Comparison of ENCODE assay signal across 32 cellular contexts in genomic region chr21:18460979-18461378, GRCh38. TPM values are rescaled to one million over a fixed set of nuclear protein-coding genes. Genes with fewer than 3 reads are reported as not detected.
DNase-seq lines count a peak whose midpoint lies in the region; ATAC-seq and TF ChIP-seq lines count a peak whose summit lies in the region.
"Had no signal": no experiment of that assay in that cellular context is flagged by ENCODE, and none has a peak within 500 bp of the region (broad histone marks: within the 10 kb centered on the region; RNA-seq: fewer than 3 reads in every experiment).

No MANE protein-coding gene starts in this region.

- H3K27me3 Mint-ChIP-seq in activated B cell treated with CpG ODN at 0.5 μM for 24 hours = no peaks in the 10 kb centered on the region
- H3K27me3 Mint-ChIP-seq: activated CD4-positive, alpha-beta memory T cell treated with anti-CD3 and anti-CD28 coated beads, Interleukin-2, amount 10 ng/mL, durations not matched to agents 7 days and 5 days had no signal

- intact Hi-C loops in activated B cell treated with CpG ODN at 0.5 μM for 24 hours (cut with micrococcal nuclease) = no loop called here

- H3K4me3 Mint-ChIP-seq in activated B cell treated with CpG ODN at 0.5 μM for 24 hours = no peak overlapping the region
- H3K4me3 Mint-ChIP-seq: activated CD4-positive, alpha-beta memory T cell treated with anti-CD3 and anti-CD28 coated beads, Interleukin-2, amount 10 ng/mL, durations not matched to agents 7 days and 5 days; CD14-positive monocyte; endodermal cell; HFFc6; nephron progenitor cell had no signal

- H3K27ac Mint-ChIP-seq in activated B cell treated with CpG ODN at 0.5 μM for 24 hours = peak overlapping the region; percentile 26
- H3K27ac Mint-ChIP-seq: activated CD4-positive, alpha-beta memory T cell treated with anti-CD3 and anti-CD28 coated beads, Interleukin-2, amount 10 ng/mL, durations not matched to agents 7 days and 5 days; CD14-positive monocyte; endodermal cell; HFFc6; nephron progenitor cell had no signal

- H3K4me1 Mint-ChIP-seq in activated B cell treated with CpG ODN at 0.5 μM for 24 hours = peaks cover 20% of the 10 kb centered on the region
- H3K4me1 Mint-ChIP-seq: activated CD4-positive, alpha-beta memory T cell treated with anti-CD3 and anti-CD28 coated beads, Interleukin-2, amount 10 ng/mL, durations not matched to agents 7 days and 5 days; nephron progenitor cell had no signal

- peaks cover 23% of the 10 kb centered on the region for H3K9me3 Mint-ChIP-seq in activated B cell treated with CpG ODN at 0.5 μM for 24 hours
- H3K9me3 Mint-ChIP-seq: nephron progenitor cell had no signal

- no peak for TF ChIP-seq CTCF in activated B cell treated with CpG ODN at 0.5 μM for 24 hours (IDR thresholded peaks at IDR 0.05)

- ATAC-seq in GM18511 (IDR thresholded peaks at IDR 0.05; ENCODE audit: unreplicated experiment) (peak; percentile 52), HG03432 (IDR thresholded peaks at IDR 0.05; ENCODE audit: unreplicated experiment) (peak; percentile 83), activated B cell treated with CpG ODN at 0.5 μM for 24 hours (ENCODE audit: low read depth) (peak; percentile 82)
- ATAC-seq: gastrocnemius medialis, left ventricle myocardium superior, sciatic nerve, upper lobe of right lung had no signal

- DNase-seq in NOMO-1 treated with dmso at 0.1 percent for 144 hours (lab: John Stamatoyannopoulos, UW; ENCODE audit: unreplicated experiment) (peak; percentile 85), activated B cell treated with CpG ODN at 0.5 μM for 24 hours (no peak), A172 (ENCODE audit: low spot score) (no peak), T-helper 2 cell (no peak)
- DNase-seq in activated CD4-positive, CD25-positive, alpha-beta regulatory T cell treated with anti-CD3 and anti-CD28 coated beads, Interleukin-2, amount 50 U/mL, for 72 hours = no peak
- no peak for DNase-seq in stimulated activated CD4-positive, alpha-beta T cell treated with anti-CD3 and anti-CD28 coated beads, Interleukin-4, amount 100 ng/mL, for 1 hour
- DNase-seq: activated CD4-positive, alpha-beta memory T cell treated with anti-CD3 and anti-CD28 coated beads, Interleukin-2, amount 10 ng/mL, durations not matched to agents 7 days and 5 days; activated CD4-positive, CD25-positive, alpha-beta regulatory T cell; activated naive CD4-positive, alpha-beta T cell treated with Interleukin-2 at 50 U/mL for 16 hours; activated T-cell treated with anti-CD3 and anti-CD28 coated beads for 4 hours; amniotic stem cell; EL; esophagus squamous epithelium; gastrocnemius medialis; HFFc6; hippocampal formation; left ventricle myocardium superior; NCI-H146; NCI-H526 treated with DMSO at 0.1 percent for 48 hours; nephron progenitor cell; PC-9; SJCRH30; stimulated activated CD4-positive, alpha-beta T cell treated with anti-CD3 and anti-CD28 coated beads, Interleukin-15, amount 100 ng/mL, for 24 hours; stimulated activated CD8-positive, alpha-beta memory T cell treated with anti-CD3 and anti-CD28 coated beads, Interleukin-4, amount 100 ng/mL, for 48 hours; upper lobe of right lung had no signal

- CTCF ChIA-PET in activated B cell treated with CpG ODN at 0.5 μM for 24 hours (lab: Charles Lee) = no interaction called here

- POLR2A ChIA-PET in activated B cell treated with CpG ODN at 0.5 μM for 24 hours (lab: Charles Lee) = interaction anchor here (0.6 kb wide), 1 partner anchor 17 kb away, joined by 3 read pairs; no protein-coding TSS in a partner anchor

- no peaks in the 10 kb centered on the region for H3K36me3 Mint-ChIP-seq in activated B cell treated with CpG ODN at 0.5 μM for 24 hours (ENCODE audit: low read depth)
- H3K36me3 Mint-ChIP-seq: CD14-positive monocyte had no signal

RNA-seq across cellular contexts. Expression of gene TMPRSS15, which starts 57.4 kb away (rescaled TPM):
- not detected in 2 replicates for total RNA-seq in activated B cell treated with CpG ODN at 0.5 μM for 24 hours
- 0.02 and 0.12 TPM in 2 replicates for total RNA-seq in A172 (2014; rRNA removed; shearing (Covaris generic))
- total RNA-seq: activated CD4-positive, alpha-beta memory T cell treated with anti-CD3 and anti-CD28 coated beads, Interleukin-2, amount 10 ng/mL, durations not matched to agents 7 days and 5 days; breast epithelium; esophagus squamous epithelium; gastrocnemius medialis; HFFc6; left ventricle myocardium superior; PC-9; posterior vena cava; sciatic nerve; SJCRH30; upper lobe of right lung had no signal
